1 cellular context compared by ENCODE assay signal in the genomic region with DNA sequence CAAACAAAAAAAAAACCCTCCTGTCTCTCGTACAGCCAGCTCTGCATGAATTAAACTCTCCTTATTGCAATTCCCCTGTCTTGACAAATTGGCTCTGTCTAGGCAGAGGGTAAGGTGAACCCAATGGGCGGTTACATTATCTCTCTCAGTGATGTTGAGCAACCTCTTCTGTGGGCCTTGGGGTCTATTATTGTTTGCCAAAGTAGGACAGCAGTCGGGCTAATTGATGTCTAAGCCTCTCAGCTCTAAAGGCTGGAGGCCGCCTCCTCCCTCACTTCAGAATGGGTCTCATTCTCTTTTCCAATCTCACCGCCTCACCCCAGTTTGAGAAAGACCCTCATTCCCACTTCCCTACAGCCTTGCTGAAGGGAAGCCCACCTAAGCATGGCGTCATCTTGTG.
TF ChIP-seq lines count a peak whose summit lies in the region.

No MANE protein-coding gene starts in this region.

TF ChIP-seq in endothelial cell of umbilical vein, 7 proteins besides CTCF, POLR2A, EP300 and RAD21:
- TF ChIP-seq FOS (IDR thresholded peaks at IDR 0.05; ENCODE audit: borderline replicate concordance, insufficient read depth, low read length) (no peak), JUN (IDR thresholded peaks at IDR 0.05; ENCODE audit: borderline replicate concordance, insufficient read depth, insufficient read length, low read depth) (no peak), POLR2AphosphoS5 (IDR thresholded peaks at IDR 0.05; ENCODE audit: insufficient read depth, low read depth, low read length) (no peak), GATA2 (IDR thresholded peaks at IDR 0.05; ENCODE audit: insufficient read depth, insufficient read length, low read depth, low read length) (no peak), MYC (IDR thresholded peaks at IDR 0.05; ENCODE audit: low read depth, low read length) (no peak), EZH2 (IDR thresholded peaks at IDR 0.05; ENCODE audit: borderline replicate concordance, low read depth, low read length, severe bottlenecking) (no peak)
- TF ChIP-seq, protein P1, sequence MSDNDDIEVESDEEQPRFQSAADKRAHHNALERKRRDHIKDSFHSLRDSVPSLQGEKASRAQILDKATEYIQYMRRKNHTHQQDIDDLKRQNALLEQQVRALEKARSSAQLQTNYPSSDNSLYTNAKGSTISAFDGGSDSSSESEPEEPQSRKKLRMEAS (IDR thresholded peaks at IDR 0.05; ENCODE audit: insufficient read depth, insufficient read length), result no peak
